In the genomic region with DNA sequence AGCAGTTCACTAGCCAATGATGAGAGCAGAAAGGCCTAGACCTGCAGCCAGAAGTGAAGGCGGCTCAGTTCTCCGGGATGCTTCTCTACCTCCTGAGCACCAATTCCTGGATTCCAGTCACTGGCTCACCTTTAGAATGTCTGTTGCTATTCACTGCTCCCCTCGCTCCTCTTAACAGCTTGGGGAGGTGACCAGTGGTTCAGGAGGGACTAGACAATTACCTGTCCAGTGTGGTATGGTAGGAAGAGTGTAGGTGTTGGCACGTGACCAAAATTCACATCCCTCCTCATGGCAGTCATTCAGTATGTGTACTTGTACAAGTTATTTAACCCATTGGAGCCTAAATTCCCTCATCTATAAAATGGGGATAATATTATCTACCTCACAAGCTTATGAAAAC, we compare ENCODE assay signal across 27 cellular contexts. TPM values are rescaled to one million over a fixed set of nuclear protein-coding genes. Genes with fewer than 3 reads are reported as not detected.
DNase-seq lines count a peak whose midpoint lies in the region; ATAC-seq, FAIRE-seq and TF ChIP-seq lines count a peak whose summit lies in the region.
"Had no signal": no experiment of that assay in that cellular context is flagged by ENCODE, and none has a peak within 500 bp of the region (broad histone marks: within the 10 kb centered on the region; RNA-seq: fewer than 3 reads in every experiment).

No MANE protein-coding gene starts in this region.

- no peak overlapping the region for H2AFZ ChIP-seq in HepG2 (ENCODE audit: low read length)

- H3K27me3 ChIP-seq in HepG2 (ENCODE audit: control insufficient read depth in 1 of 2, insufficient read depth in 2 of 2, low read length in 2 of 2) (no peaks in the 10 kb centered on the region), right lobe of liver (no peaks in the 10 kb centered on the region)
- H3K27me3 ChIP-seq: BLaER1 treated with 17β-estradiol and CSF1 and Interleukin-3, amounts not matched to agents 10 nM and 100 nM; Peyer's patch had no signal

- no peak for TF ChIP-seq RAD21 in HepG2 (CRISPR knock-in tag; IDR thresholded peaks at IDR 0.05)

- TF ChIP-seq EP300 in HepG2 (IDR thresholded peaks at IDR 0.05; ENCODE audit: low read depth in 2 of 2, low read length in 2 of 2) (no peak), HepG2 (CRISPR knock-in tag; IDR thresholded peaks at IDR 0.05; ENCODE audit: borderline replicate concordance) (no peak)

- no peaks in the 10 kb centered on the region for H3K27me3 Mint-ChIP-seq in effector memory CD8-positive, alpha-beta T cell
- H3K27me3 Mint-ChIP-seq: CD4-positive, alpha-beta T cell had no signal

- TSS peak; percentile 30 for BruUV-seq in HepG2 (replicated peaks; lab: Mats Ljungman, UMichigan)

- H3K79me2 ChIP-seq in HepG2 (ENCODE audit: insufficient read depth, low read length): peaks cover 23% of the 10 kb centered on the region

- TF ChIP-seq CTCF in HepG2 (CRISPR knock-in tag; IDR thresholded peaks at IDR 0.05) (no peak), right lobe of liver (IDR thresholded peaks at IDR 0.05) (no peak), D721Med (IDR thresholded peaks at IDR 0.05; ENCODE audit: insufficient read depth, missing control alignments) (no peak)

- 0 out of 2 replicates have a peak, but pooled peaks cover under 1% of the 10 kb centered on the region for H4K20me1 ChIP-seq in HepG2 (ENCODE audit: insufficient read depth, low read length)

- H3K4me1 ChIP-seq in HepG2 (ENCODE audit: insufficient read depth, low read length) (peaks cover 23% of the 10 kb centered on the region), right lobe of liver (peaks cover 0 to 8% (median 3%) of the 10 kb centered on the region in 4 donors)
- H3K4me1 ChIP-seq: A549, Peyer's patch had no signal

- no peak for DNase-seq in HepG2 (ENCODE audit: low spot score)
- no peak for DNase-seq in right lobe of liver
- DNase-seq in effector memory CD8-positive, alpha-beta T cell: no peak
- no peak for DNase-seq in stimulated activated effector memory CD8-positive, alpha-beta T cell treated with anti-CD3 and anti-CD28 coated beads, Interleukin-12 subunit alpha, Interleukin-12 subunit beta, amount 100 ng/mL, for 72 hours (ENCODE audit: low spot score in 2 of 2)
- no peak for DNase-seq in frontal cortex (ENCODE audit: low spot score in 2 of 2)
- DNase-seq in GM12892 (ENCODE audit: insufficient read length): no peak
- DNase-seq in D721Med (ENCODE audit: insufficient read length, low spot score): no peak
- DNase-seq: AML-193; CD4-positive, alpha-beta T cell; HCEC 1CT; Karpas-422; NCI-H1092; NCI-H1417 treated with DMSO at 0.1 percent for 48 hours; NCI-H187; NCI-H2081 treated with DMSO at 0.1 percent for 48 hours; NCI-H2171; NCI-H226; NCI-H510A; NCI-H69; Peyer's patch; SHP77 treated with DMSO at 0.1 percent for 48 hours had no signal

- whole genome bisulfite sequencing in HepG2 (ENCODE audit: low lambda C conversion rate): 96% methylated on average over 4 of the region's 4 CpGs
- 68% methylated on average over 4 of the region's 4 CpGs for WGBS in right lobe of liver (ENCODE audit: insufficient coverage, low coverage, low lambda C conversion rate, missing lambda C conversion rate)

- no peak overlapping the region for H3K9ac ChIP-seq in HepG2 (ENCODE audit: insufficient read depth, low read depth, low read length)
- H3K9ac ChIP-seq: BLaER1 treated with 17β-estradiol and CSF1 and Interleukin-3, amounts not matched to agents 10 nM and 100 nM had no signal

- no peaks in the 10 kb centered on the region for H3K9me3 ChIP-seq in HepG2 (ENCODE audit: low read length)
- H3K9me3 ChIP-seq in right lobe of liver: no peaks in the 10 kb centered on the region
- H3K9me3 ChIP-seq: A549; BLaER1 treated with 17β-estradiol and CSF1 and Interleukin-3, amounts not matched to agents 10 nM and 100 nM; Peyer's patch had no signal

- H3K4me3 ChIP-seq in HepG2 (replicated peaks in 1 of 3; ENCODE audit: insufficient read depth in 1 of 3, low read depth in 2 of 3, low read length in 3 of 3) (no peak overlapping the region), right lobe of liver (no peak overlapping the region)
- H3K4me3 ChIP-seq: A549; BLaER1 treated with 17β-estradiol and CSF1 and Interleukin-3, amounts not matched to agents 10 nM and 100 nM; Peyer's patch had no signal

- TF ChIP-seq POLR2A in HepG2 (IDR thresholded peaks at IDR 0.05; ENCODE audit: insufficient read depth in 1 of 2, low read depth in 2 of 2, low read length in 2 of 2) (peak in 1 of 2 experiments; percentile 39; a peak in 1 of 4 replicates), right lobe of liver (IDR thresholded peaks at IDR 0.05) (no peak), GM12892 (IDR thresholded peaks at IDR 0.05; ENCODE audit: low read depth, low read length) (no peak)

- peak overlapping the region; percentile 3 to 77 for H3K27ac Mint-ChIP-seq in effector memory CD8-positive, alpha-beta T cell
- peak overlapping the region; percentile 64 for H3K27ac Mint-ChIP-seq in stimulated activated effector memory CD8-positive, alpha-beta T cell treated with anti-CD3 and anti-CD28 coated beads, Interleukin-12 subunit alpha, Interleukin-12 subunit beta, amount 100 ng/mL, for 72 hours
- H3K27ac Mint-ChIP-seq: CD4-positive, alpha-beta T cell had no signal

- no peak overlapping the region for H3K4me2 ChIP-seq in HepG2 (ENCODE audit: low read depth, low read length)
- H3K4me2 ChIP-seq: A549 had no signal

- H3K36me3 Mint-ChIP-seq in effector memory CD8-positive, alpha-beta T cell (ENCODE audit: insufficient read depth): peaks cover 51% of the 10 kb centered on the region
- peaks cover 57% of the 10 kb centered on the region for H3K36me3 Mint-ChIP-seq in stimulated activated effector memory CD8-positive, alpha-beta T cell treated with anti-CD3 and anti-CD28 coated beads, Interleukin-12 subunit alpha, Interleukin-12 subunit beta, amount 100 ng/mL, for 72 hours

- no peak for FAIRE-seq in HepG2 (lab: Jason Lieb, UNC)
- no peak for FAIRE-seq in frontal cortex (lab: Jason Lieb, UNC)
- FAIRE-seq in GM12892 (lab: Jason Lieb, UNC): no peak
- no peak for FAIRE-seq in D721Med (lab: Jason Lieb, UNC)
- FAIRE-seq: A549, G401.6, H1 had no signal

- intact Hi-C loops in HepG2 (cut with micrococcal nuclease; ENCODE audit: unreplicated experiment) (no loop called here), right lobe of liver (cut with DNase I) (no loop called here)

- POLR2A ChIA-PET in HepG2 (lab: Yijun Ruan, JAX): interaction anchor here (1.5 to 2.4 kb wide), 3 partner anchors 14 to 72 kb away, joined by 3 to 5 read pairs (median 4); partner anchors contain the start of gene ALG8

- CTCF ChIA-PET in HepG2 (lab: Yijun Ruan, JAX; ENCODE audit: low intra/inter-chr PET ratio, low total read pairs): no interaction called here

- no peak; the same call in 2 of the 3 replicates for ATAC-seq in HepG2
- ATAC-seq in right lobe of liver: no peak
- no peak for ATAC-seq in effector memory CD8-positive, alpha-beta T cell (replicated peaks)
- ATAC-seq in stimulated activated effector memory CD8-positive, alpha-beta T cell treated with anti-CD3 and anti-CD28 coated beads, Interleukin-12 subunit alpha, Interleukin-12 subunit beta, amount 100 ng/mL, for 72 hours: no peak
- ATAC-seq: A549 had no signal

- H3K4me1 Mint-ChIP-seq in effector memory CD8-positive, alpha-beta T cell (ENCODE audit: low read depth in 2 of 2): peaks cover 2 to 9% of the 10 kb centered on the region in 2 donors
- H3K4me1 Mint-ChIP-seq in stimulated activated effector memory CD8-positive, alpha-beta T cell treated with anti-CD3 and anti-CD28 coated beads, Interleukin-12 subunit alpha, Interleukin-12 subunit beta, amount 100 ng/mL, for 72 hours: peaks cover 6% of the 10 kb centered on the region

- H3K27ac ChIP-seq in HepG2 (ENCODE audit: extremely low read length, insufficient read depth, low read length) (no peak overlapping the region), right lobe of liver (no peak overlapping the region)
- H3K27ac ChIP-seq: A549; BLaER1 treated with 17β-estradiol and CSF1 and Interleukin-3, amounts not matched to agents 10 nM and 100 nM; HL-60; Peyer's patch had no signal

- H3K36me3 ChIP-seq in HepG2 (replicated peaks in 1 of 2; ENCODE audit: control insufficient read depth in 1 of 2, insufficient read depth in 2 of 2, low read length in 2 of 2): peaks cover 12 to 48% of the 10 kb centered on the region in 2 experiments
- H3K36me3 ChIP-seq in right lobe of liver: peaks cover 0 to 25% (median 5%) of the 10 kb centered on the region in 4 donors

- in situ Hi-C loops in HepG2 (cut with HindIII; ENCODE audit: extremely low pct_ligation_motif_present, low pct_unique_long_range_greater_than_20kb): no loop called here

- H3K4me3 Mint-ChIP-seq in effector memory CD8-positive, alpha-beta T cell: no peak overlapping the region
- no peak overlapping the region for H3K4me3 Mint-ChIP-seq in stimulated activated effector memory CD8-positive, alpha-beta T cell treated with anti-CD3 and anti-CD28 coated beads, Interleukin-12 subunit alpha, Interleukin-12 subunit beta, amount 100 ng/mL, for 72 hours
- H3K4me3 Mint-ChIP-seq: CD4-positive, alpha-beta T cell had no signal

- H3K9me3 Mint-ChIP-seq in effector memory CD8-positive, alpha-beta T cell: no peaks in the 10 kb centered on the region
- H3K9me3 Mint-ChIP-seq in stimulated activated effector memory CD8-positive, alpha-beta T cell treated with anti-CD3 and anti-CD28 coated beads, Interleukin-12 subunit alpha, Interleukin-12 subunit beta, amount 100 ng/mL, for 72 hours: no peaks in the 10 kb centered on the region
- H3K9me3 Mint-ChIP-seq: CD4-positive, alpha-beta T cell had no signal

RNA-seq across cellular contexts. Expression of gene THRSP, which starts 4.0 kb away (rescaled TPM):
- total RNA-seq in HepG2 (2016; rRNA removed; fragmentation: Illumina TruSeq; extraction: Trizol) (0.13 TPM in 1 of 2 replicates, not detected in the other), right lobe of liver (10 to 100 TPM in 4 of 6 experiments, 1 to 10 TPM in 2; 3.0 to 92.0 (median 40.1) TPM), frontal cortex (not detected)
- total RNA-seq in HepG2 (2016; cell fraction: cytosol; rRNA removed; fragmentation: Illumina TruSeq; extraction: Trizol; ENCODE audit: low read depth): not detected in 2 replicates
- not detected in 2 replicates for total RNA-seq in HepG2 (2016; cell fraction: insoluble cytoplasmic fraction; rRNA removed; fragmentation: Illumina TruSeq; extraction: Trizol)
- total RNA-seq in HepG2 (2016; cell fraction: membrane; rRNA removed; fragmentation: Illumina TruSeq; extraction: Trizol): not detected in 2 replicates
- 0.34 TPM in 1 of 2 replicates, not detected in the other for total RNA-seq in HepG2 (2016; cell fraction: nucleus; rRNA removed; fragmentation: Illumina TruSeq; extraction: Trizol)
- polyA plus RNA-seq in HepG2 (2011; rRNA removed): 0.48 and 0.58 TPM in 2 replicates
- 0.35 and 0.43 TPM in 2 replicates for polyA plus RNA-seq in HepG2 (2011; cell fraction: cytosol; rRNA removed)
- polyA plus RNA-seq in HepG2 (2011; cell fraction: nucleus; rRNA removed): 0.61 and 0.71 TPM in 2 replicates
- 0.13 and 0.20 TPM in 2 replicates for polyA plus RNA-seq in HepG2 (2012)
- polyA plus RNA-seq in HepG2 (2016; cell fraction: cytosol; fragmentation: Illumina TruSeq; extraction: Trizol; ENCODE audit: low read depth): not detected in 2 replicates
- polyA plus RNA-seq in HepG2 (2016; cell fraction: insoluble cytoplasmic fraction; fragmentation: Illumina TruSeq; extraction: Trizol; ENCODE audit: low read depth): not detected in 2 replicates
- not detected in 2 replicates for polyA plus RNA-seq in HepG2 (2016; cell fraction: membrane; fragmentation: Illumina TruSeq; extraction: Trizol; ENCODE audit: low read depth)
- polyA plus RNA-seq in HepG2 (2016; cell fraction: nucleus; fragmentation: Illumina TruSeq; extraction: Trizol; ENCODE audit: insufficient read depth, low read depth): 0.41 TPM in 1 of 2 replicates, not detected in the other
- polyA minus RNA-seq in HepG2 (2011; rRNA and poly(A)+ RNA removed; ENCODE audit: low replicate concordance): 0.86 TPM in 1 of 2 replicates, not detected in the other
- polyA minus RNA-seq in HepG2 (2011; cell fraction: cytosol; rRNA and poly(A)+ RNA removed): not detected in 2 replicates
- polyA minus RNA-seq in HepG2 (2011; cell fraction: nucleus; rRNA and poly(A)+ RNA removed): 0.64 TPM in 1 of 2 replicates, not detected in the other
- polyA plus RNA-seq in GM12892 (2012; ENCODE audit: missing spikeins): not detected
- total RNA-seq: CD4-positive, alpha-beta T cell; H1; OCI-LY7 had no signal
- polyA plus RNA-seq: A549 had no signal

RNA-seq across cellular contexts. Expression of gene NDUFC2, which starts 12.0 kb away (rescaled TPM):
- 312 and 363 TPM in 2 replicates for total RNA-seq in HepG2 (2016; rRNA removed; fragmentation: Illumina TruSeq; extraction: Trizol)
- 93.1 and 138 TPM in 2 replicates for total RNA-seq in HepG2 (2016; cell fraction: cytosol; rRNA removed; fragmentation: Illumina TruSeq; extraction: Trizol; ENCODE audit: low read depth)
- total RNA-seq in HepG2 (2016; cell fraction: insoluble cytoplasmic fraction; rRNA removed; fragmentation: Illumina TruSeq; extraction: Trizol): 330 and 377 TPM in 2 replicates
- 90.9 and 140 TPM in 2 replicates for total RNA-seq in HepG2 (2016; cell fraction: membrane; rRNA removed; fragmentation: Illumina TruSeq; extraction: Trizol)
- 278 and 315 TPM in 2 replicates for total RNA-seq in HepG2 (2016; cell fraction: nucleus; rRNA removed; fragmentation: Illumina TruSeq; extraction: Trizol)
- 220 and 256 TPM in 2 replicates for polyA plus RNA-seq in HepG2 (2011; rRNA removed)
- 307 and 524 TPM in 2 replicates for polyA plus RNA-seq in HepG2 (2011; cell fraction: cytosol; rRNA removed)
- polyA plus RNA-seq in HepG2 (2011; cell fraction: nucleus; rRNA removed): 91.7 and 102 TPM in 2 replicates
- 411 and 581 TPM in 2 replicates for polyA plus RNA-seq in HepG2 (2012)
- polyA plus RNA-seq in HepG2 (2016; cell fraction: cytosol; fragmentation: Illumina TruSeq; extraction: Trizol; ENCODE audit: low read depth): 163 and 221 TPM in 2 replicates
- polyA plus RNA-seq in HepG2 (2016; cell fraction: insoluble cytoplasmic fraction; fragmentation: Illumina TruSeq; extraction: Trizol; ENCODE audit: low read depth): 491 and 517 TPM in 2 replicates
- polyA plus RNA-seq in HepG2 (2016; cell fraction: membrane; fragmentation: Illumina TruSeq; extraction: Trizol; ENCODE audit: low read depth): 170 and 204 TPM in 2 replicates
- polyA plus RNA-seq in HepG2 (2016; cell fraction: nucleus; fragmentation: Illumina TruSeq; extraction: Trizol; ENCODE audit: insufficient read depth, low read depth): 572 and 587 TPM in 2 replicates
- 103 and 165 TPM in 2 replicates for polyA minus RNA-seq in HepG2 (2011; rRNA and poly(A)+ RNA removed; ENCODE audit: low replicate concordance)
- polyA minus RNA-seq in HepG2 (2011; cell fraction: cytosol; rRNA and poly(A)+ RNA removed): 108 and 131 TPM in 2 replicates
- polyA minus RNA-seq in HepG2 (2011; cell fraction: nucleus; rRNA and poly(A)+ RNA removed): 63.0 and 77.8 TPM in 2 replicates
- 100 to 1,000 TPM; 105 to 265 (median 183) TPM for total RNA-seq in right lobe of liver
- total RNA-seq in frontal cortex: 88.9 TPM
- 84.8 TPM for polyA plus RNA-seq in GM12892 (2012; ENCODE audit: missing spikeins)

RNA-seq across cellular contexts. Expression of gene KCTD14, which starts 44.6 kb away (rescaled TPM):
- 10.3 and 15.3 TPM in 2 replicates for total RNA-seq in HepG2 (2016; rRNA removed; fragmentation: Illumina TruSeq; extraction: Trizol)
- total RNA-seq in HepG2 (2016; cell fraction: cytosol; rRNA removed; fragmentation: Illumina TruSeq; extraction: Trizol; ENCODE audit: low read depth): 2.4 and 3.4 TPM in 2 replicates
- 9.9 and 15.5 TPM in 2 replicates for total RNA-seq in HepG2 (2016; cell fraction: insoluble cytoplasmic fraction; rRNA removed; fragmentation: Illumina TruSeq; extraction: Trizol)
- 5.3 TPM in 2 replicates for total RNA-seq in HepG2 (2016; cell fraction: membrane; rRNA removed; fragmentation: Illumina TruSeq; extraction: Trizol)
- 4.4 and 4.9 TPM in 2 replicates for total RNA-seq in HepG2 (2016; cell fraction: nucleus; rRNA removed; fragmentation: Illumina TruSeq; extraction: Trizol)
- 12.6 and 15.6 TPM in 2 replicates for polyA plus RNA-seq in HepG2 (2011; rRNA removed)
- polyA plus RNA-seq in HepG2 (2011; cell fraction: cytosol; rRNA removed): 13.0 and 14.4 TPM in 2 replicates
- polyA plus RNA-seq in HepG2 (2011; cell fraction: nucleus; rRNA removed): 3.1 and 4.4 TPM in 2 replicates
- polyA plus RNA-seq in HepG2 (2012): 11.1 and 12.1 TPM in 2 replicates
- polyA plus RNA-seq in HepG2 (2016; cell fraction: cytosol; fragmentation: Illumina TruSeq; extraction: Trizol; ENCODE audit: low read depth): 2.7 and 2.8 TPM in 2 replicates
- polyA plus RNA-seq in HepG2 (2016; cell fraction: insoluble cytoplasmic fraction; fragmentation: Illumina TruSeq; extraction: Trizol; ENCODE audit: low read depth): 25.7 and 26.4 TPM in 2 replicates
- 5.3 and 5.6 TPM in 2 replicates for polyA plus RNA-seq in HepG2 (2016; cell fraction: membrane; fragmentation: Illumina TruSeq; extraction: Trizol; ENCODE audit: low read depth)
- 6.9 and 9.0 TPM in 2 replicates for polyA plus RNA-seq in HepG2 (2016; cell fraction: nucleus; fragmentation: Illumina TruSeq; extraction: Trizol; ENCODE audit: insufficient read depth, low read depth)
- 0.12 and 17.7 TPM in 2 replicates for polyA minus RNA-seq in HepG2 (2011; rRNA and poly(A)+ RNA removed; ENCODE audit: low replicate concordance)
- polyA minus RNA-seq in HepG2 (2011; cell fraction: cytosol; rRNA and poly(A)+ RNA removed): 7.1 and 7.4 TPM in 2 replicates
- polyA minus RNA-seq in HepG2 (2011; cell fraction: nucleus; rRNA and poly(A)+ RNA removed): 2.3 and 5.1 TPM in 2 replicates
- total RNA-seq in right lobe of liver: 10 to 100 TPM in 1 of 6 experiments, 1 to 10 TPM in 5; 4.8 to 12.1 (median 6.3) TPM
- total RNA-seq in frontal cortex: 0.82 TPM
- polyA plus RNA-seq in GM12892 (2012; ENCODE audit: missing spikeins): 0.19 TPM
- total RNA-seq: OCI-LY7 had no signal
